ENCODE assay signal across 8 cellular contexts in the genomic region with DNA sequence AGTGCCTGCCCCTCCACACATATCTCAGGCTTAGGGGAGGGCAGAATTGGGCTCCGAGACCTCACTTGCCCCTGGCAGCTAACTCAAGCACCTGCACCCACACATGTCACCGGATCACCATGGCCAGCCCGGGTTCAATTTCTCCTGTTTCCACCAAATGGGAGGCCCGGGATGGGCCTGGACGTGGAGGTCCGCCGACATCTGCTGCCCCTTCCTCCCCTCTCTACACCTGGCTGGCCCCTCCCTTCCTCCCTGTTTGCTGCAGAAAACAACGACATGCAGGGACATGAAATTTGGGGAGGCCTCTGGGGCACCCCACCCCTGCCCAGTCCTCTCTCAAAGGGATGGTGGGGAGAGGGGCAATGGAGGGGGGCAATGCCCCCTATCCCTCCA. TPM values are rescaled to one million over a fixed set of nuclear protein-coding genes. Genes with fewer than 3 reads are reported as not detected.
DNase-seq lines count a peak whose midpoint lies in the region; ATAC-seq and TF ChIP-seq lines count a peak whose summit lies in the region.

No MANE protein-coding gene starts in this region.

- DNase-seq in Right ventricle myocardium superior (peak; percentile 34), left cardiac atrium (no peak), body of pancreas (no peak), lower lobe of right lung (peak; percentile 32), type B pancreatic cell (ENCODE audit: extremely low spot score, unreplicated experiment) (no peak), 8988T (no peak), cerebellar nuclear complex (lab: John Stamatoyannopoulos, UW) (no peak)

- H3K4me3 ChIP-seq in body of pancreas (peak overlapping the region in 1 of 2 donors; percentile 84), lower lobe of right lung (peak overlapping the region; percentile 69)

- WGBS in body of pancreas, 2 donors = 14% methylated on average over 8 of the region's 8 CpGs; no CpG with 5 or more reads in 1 of the 2 donors

- H3K36me3 Mint-ChIP-seq in type B pancreatic cell = peaks cover 4% of the 10 kb centered on the region

- no peak for TF ChIP-seq CTCF in body of pancreas (IDR thresholded peaks at IDR 0.05)
- TF ChIP-seq CTCF in lower lobe of right lung (IDR thresholded peaks at IDR 0.05) = no peak
- no peak for TF ChIP-seq CTCF in type B pancreatic cell (conservative IDR thresholded peaks at IDR 0.05)

- no peak for TF ChIP-seq POLR2A in body of pancreas (IDR thresholded peaks at IDR 0.05)

- H3K4me1 Mint-ChIP-seq in type B pancreatic cell (ENCODE audit: unreplicated experiment) = peaks cover 13% of the 10 kb centered on the region

- H3K27ac Mint-ChIP-seq in type B pancreatic cell = peak overlapping the region; percentile 92

- H3K27ac ChIP-seq in body of pancreas (peak overlapping the region; percentile 45 to 86 (median 82)), lower lobe of right lung (peak overlapping the region; percentile 89)

- peaks cover 39% of the 10 kb centered on the region for H3K4me1 ChIP-seq in body of pancreas
- H3K4me1 ChIP-seq in lower lobe of right lung = peaks cover 50% of the 10 kb centered on the region

- H3K9me3 Mint-ChIP-seq in type B pancreatic cell = no peaks in the 10 kb centered on the region

- intact Hi-C loops in Right ventricle myocardium superior (cut with DNase I) (no loop called here), left cardiac atrium (cut with DNase I) (no loop called here), body of pancreas (cut with DNase I) (no loop called here), lower lobe of right lung (cut with DNase I) (no loop called here)

- H3K4me3 Mint-ChIP-seq in type B pancreatic cell = peak overlapping the region; percentile 97

- H3K9me3 ChIP-seq in body of pancreas (no peaks in the 10 kb centered on the region), lower lobe of right lung (no peaks in the 10 kb centered on the region)

- H3K36me3 ChIP-seq in body of pancreas (replicated peaks in 1 of 2; ENCODE audit: insufficient read depth in 1 of 2, low read depth in 2 of 2) (peaks cover 0 to 2% of the 10 kb centered on the region in 2 donors), lower lobe of right lung (peaks cover 18% of the 10 kb centered on the region)

- H3K27me3 ChIP-seq in body of pancreas (no peaks in the 10 kb centered on the region), lower lobe of right lung (ENCODE audit: low read depth) (no peaks in the 10 kb centered on the region)

- H3K27me3 Mint-ChIP-seq in type B pancreatic cell = no peaks in the 10 kb centered on the region

- ATAC-seq in Right ventricle myocardium superior (ENCODE audit: poor library complexity) = no peak
- ATAC-seq in left cardiac atrium = no peak
- no peak for ATAC-seq in body of pancreas
- ATAC-seq in lower lobe of right lung = no peak
- ATAC-seq in HG03571 (IDR thresholded peaks at IDR 0.05; ENCODE audit: unreplicated experiment) = no peak

RNA-seq across cellular contexts. Expression of gene PRKD2, which starts 1.3 kb away (rescaled TPM):
- total RNA-seq in Right ventricle myocardium superior (10.1 TPM), left cardiac atrium (10 to 100 TPM; 14.9 to 18.0 TPM), body of pancreas (10 to 100 TPM; 18.9 to 58.3 TPM), lower lobe of right lung (45.0 TPM), type B pancreatic cell (ENCODE audit: low replicate concordance) (56.8 and 70.8 TPM in 2 replicates)

RNA-seq across cellular contexts. Expression of gene FKRP, which starts 30.2 kb away (rescaled TPM):
- total RNA-seq in Right ventricle myocardium superior (13.9 TPM), left cardiac atrium (10 to 100 TPM; 12.4 to 17.3 TPM), body of pancreas (10 to 100 TPM in 1 of 2 donors, 1 to 10 TPM in 1; 8.8 to 13.2 TPM), lower lobe of right lung (13.2 TPM), type B pancreatic cell (ENCODE audit: low replicate concordance) (24.2 and 38.4 TPM in 2 replicates)

RNA-seq across cellular contexts. Expression of gene STRN4, which starts 30.6 kb away (rescaled TPM):
- 38.4 TPM for total RNA-seq in Right ventricle myocardium superior
- total RNA-seq in left cardiac atrium = 10 to 100 TPM; 37.2 to 61.9 TPM
- total RNA-seq in body of pancreas = 10 to 100 TPM; 51.4 to 55.5 TPM
- total RNA-seq in lower lobe of right lung = 69.1 TPM
- total RNA-seq in type B pancreatic cell (ENCODE audit: low replicate concordance) = 83.4 and 105 TPM in 2 replicates

RNA-seq across cellular contexts. Expression of gene DACT3, which starts 54.6 kb away (rescaled TPM):
- total RNA-seq in Right ventricle myocardium superior (15.2 TPM), left cardiac atrium (10 to 100 TPM; 15.1 to 15.4 TPM), body of pancreas (1 to 10 TPM in 1 of 2 donors, under 1 TPM in 1; 0.99 to 4.4 TPM), lower lobe of right lung (4.9 TPM), type B pancreatic cell (ENCODE audit: low replicate concordance) (1.3 and 24.5 TPM in 2 replicates)

Comparison
In these comparisons a context has a peak if more than half of its experiments do, and no peak if none do; other contexts are left out.
1. DNase-seq: peak in Right ventricle myocardium superior (single experiment) and lower lobe of right lung (single experiment); none in left cardiac atrium (single experiment), body of pancreas (0 of 4), type B pancreatic cell (single experiment), 8988T (single experiment) and cerebellar nuclear complex (0 of 2).